Comparison of ENCODE assay signal across 27 cellular contexts in the genomic region with DNA sequence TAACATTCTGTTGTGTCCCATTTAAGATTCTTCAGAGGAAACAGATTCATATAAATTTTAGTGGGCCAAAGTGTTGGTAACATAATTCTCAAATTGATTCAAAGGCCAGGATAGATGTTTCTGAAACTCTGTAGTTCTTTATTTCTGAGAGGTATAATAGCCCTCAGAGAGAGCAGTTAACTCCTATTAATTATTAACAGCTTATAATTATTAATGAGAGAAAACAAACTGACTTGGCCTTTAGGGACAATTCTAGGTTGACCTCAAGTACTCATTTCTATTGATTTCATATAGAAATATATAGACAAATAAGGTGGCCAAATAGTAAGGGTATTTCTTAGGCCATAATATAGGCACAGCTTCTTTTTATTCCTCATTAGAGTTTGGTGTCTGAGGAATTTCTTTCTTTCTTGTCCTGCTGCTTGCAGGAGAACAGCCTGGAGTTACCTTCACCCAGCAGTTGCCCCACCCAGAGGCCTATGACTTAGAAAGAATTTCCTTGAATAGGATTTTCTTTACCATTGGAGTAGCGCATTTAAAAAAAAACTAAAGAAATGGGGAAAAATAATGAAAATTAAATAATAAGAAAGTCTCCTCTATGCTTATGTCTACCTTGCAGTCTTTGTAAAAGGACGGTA.
"Had no signal": no experiment of that assay in that cellular context is flagged by ENCODE, and none has a peak within 500 bp of the region (broad histone marks: within the 10 kb centered on the region; RNA-seq: fewer than 3 reads in every experiment).

No MANE protein-coding gene starts in this region.

- H3K27ac ChIP-seq: breast epithelium, dorsolateral prefrontal cortex, gastroesophageal sphincter, left ventricle myocardium inferior, neutrophil, pancreas, sigmoid colon, thoracic aorta, vagina had no signal

- H3K4me1 Mint-ChIP-seq: activated B cell treated with CpG ODN at 0.5 μM for 24 hours; activated CD4-positive, alpha-beta T cell treated with anti-CD3 and anti-CD28 coated beads for 36 hours; activated naive CD8-positive, alpha-beta T cell treated with anti-CD3 and anti-CD28 coated beads for 36 hours; central memory CD8-positive, alpha-beta T cell; natural killer cell had no signal

- H3K4me3 ChIP-seq: breast epithelium, dorsolateral prefrontal cortex, gastroesophageal sphincter, left ventricle myocardium inferior, pancreas, sigmoid colon, thoracic aorta, vagina had no signal

- H3K27me3 ChIP-seq: breast epithelium, dorsolateral prefrontal cortex, gastroesophageal sphincter, neutrophil, pancreas, sigmoid colon, vagina had no signal

- DNase-seq: activated B cell treated with CpG ODN at 0.5 μM for 24 hours; activated CD4-positive, alpha-beta T cell treated with anti-CD3 and anti-CD28 coated beads for 36 hours; activated CD4-positive, alpha-beta T cell treated with anti-CD3 and anti-CD28 coated beads, Interleukin-2, amount 50 U/mL, for 4 hours; activated CD8-positive, alpha-beta memory T cell treated with anti-CD3 and anti-CD28 coated beads for 24 hours; activated CD8-positive, alpha-beta memory T cell treated with anti-CD3 and anti-CD28 coated beads, Interleukin-2, amount 50 U/mL, for 4 hours; activated naive CD4-positive, alpha-beta T cell treated with Interleukin-2 at 50 U/mL for 16 hours; activated naive CD8-positive, alpha-beta T cell treated with anti-CD3 and anti-CD28 coated beads for 36 hours; activated T-cell treated with anti-CD3 and anti-CD28 coated beads, Interleukin-2, amount 50 U/mL, for 24 hours; amniotic stem cell; dorsolateral prefrontal cortex; head of caudate nucleus; left ventricle myocardium inferior; natural killer cell; pancreas; sigmoid colon; stimulated activated CD4-positive, alpha-beta T cell treated with anti-CD3 and anti-CD28 coated beads, Interleukin-4, amount 100 ng/mL, for 24 hours; stimulated activated naive CD4-positive, alpha-beta T cell treated with Interleukin-2 at 50 U/mL for 16 hours; T-helper 1 cell had no signal

- ATAC-seq: activated CD4-positive, alpha-beta T cell treated with anti-CD3 and anti-CD28 coated beads for 36 hours; gastroesophageal sphincter; natural killer cell had no signal

- H3K4me1 ChIP-seq: breast epithelium, gastroesophageal sphincter, left ventricle myocardium inferior, sigmoid colon, vagina had no signal

- H3K9me3 ChIP-seq: breast epithelium, gastroesophageal sphincter, neutrophil, pancreas, sigmoid colon, thoracic aorta, vagina had no signal

- H3K36me3 Mint-ChIP-seq: activated naive CD8-positive, alpha-beta T cell treated with anti-CD3 and anti-CD28 coated beads for 36 hours; mesothelial cell of epicardium; type B pancreatic cell had no signal

- H3K27ac Mint-ChIP-seq: activated B cell treated with CpG ODN at 0.5 μM for 24 hours; activated CD4-positive, alpha-beta T cell treated with anti-CD3 and anti-CD28 coated beads for 36 hours; activated naive CD8-positive, alpha-beta T cell treated with anti-CD3 and anti-CD28 coated beads for 36 hours; activated T-cell treated with anti-CD3 and anti-CD28 coated beads, Interleukin-2, amount 50 U/mL, for 24 hours; activated T-helper 2 cell treated with anti-CD3 and anti-CD28 coated beads, Interferon-gamma antibody, Interleukin-2, Interleukin-4, amounts not matched to agents 10 μg/mL and 5 μg/mL and 100 μg/mL, durations not matched to agents 14 hours and 24 hours and 36 hours; mesothelial cell of epicardium; natural killer cell; type B pancreatic cell had no signal

- H3K9me3 Mint-ChIP-seq: type B pancreatic cell had no signal

- H3K4me3 Mint-ChIP-seq: activated B cell treated with CpG ODN at 0.5 μM for 24 hours; activated CD4-positive, alpha-beta T cell treated with anti-CD3 and anti-CD28 coated beads for 36 hours; activated naive CD8-positive, alpha-beta T cell treated with anti-CD3 and anti-CD28 coated beads for 36 hours; activated T-cell treated with anti-CD3 and anti-CD28 coated beads, Interleukin-2, amount 50 U/mL, for 24 hours; central memory CD8-positive, alpha-beta T cell; mesothelial cell of epicardium; natural killer cell; type B pancreatic cell had no signal

- H3K27me3 Mint-ChIP-seq: activated B cell treated with CpG ODN at 0.5 μM for 24 hours; activated CD4-positive, alpha-beta T cell treated with anti-CD3 and anti-CD28 coated beads for 36 hours; activated naive CD8-positive, alpha-beta T cell treated with anti-CD3 and anti-CD28 coated beads for 36 hours; activated T-cell treated with anti-CD3 and anti-CD28 coated beads, Interleukin-2, amount 50 U/mL, for 24 hours; central memory CD8-positive, alpha-beta T cell; type B pancreatic cell had no signal

- H3K36me3 ChIP-seq: breast epithelium, gastroesophageal sphincter, left ventricle myocardium inferior, neutrophil, pancreas, sigmoid colon, thoracic aorta, vagina had no signal
